In the genomic region with DNA sequence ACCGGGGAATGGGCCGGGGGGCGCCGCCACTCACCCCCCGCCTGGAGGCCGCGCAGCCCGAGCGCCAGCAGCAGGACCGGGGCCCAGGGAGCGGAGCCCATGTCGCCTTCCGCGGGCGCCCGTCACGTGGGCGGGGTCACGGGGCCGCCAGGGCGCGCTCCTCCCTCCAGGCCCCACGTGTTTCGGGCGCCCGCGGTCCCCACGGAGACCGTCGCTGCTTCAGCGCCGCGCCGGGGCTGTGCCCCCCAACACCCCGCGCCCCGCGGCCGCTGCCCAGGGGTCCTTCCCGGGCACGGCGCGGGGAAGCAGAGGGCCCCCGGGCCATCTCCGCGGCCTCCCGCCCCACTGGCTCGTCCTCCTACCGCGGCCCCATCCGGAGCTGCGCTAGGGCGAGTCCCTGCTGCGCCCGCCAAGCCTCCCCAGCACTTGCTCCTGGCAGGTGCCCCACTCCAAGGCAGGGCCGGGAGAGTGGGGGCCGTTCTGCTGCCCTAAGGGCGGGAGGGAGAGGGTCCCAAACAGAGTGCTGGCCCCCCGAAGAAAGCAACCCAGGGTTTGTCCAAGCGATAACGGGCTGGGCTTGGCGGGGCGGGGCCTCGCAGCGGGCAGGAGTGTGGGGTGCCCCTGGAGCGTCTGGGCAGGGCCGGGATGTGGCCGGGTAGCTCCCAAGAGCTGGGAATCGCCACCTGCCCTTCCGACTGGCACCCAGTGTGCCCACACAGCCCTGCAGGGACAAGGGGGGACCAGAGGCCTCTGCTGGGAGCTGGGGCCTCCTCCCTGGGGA, we compare ENCODE assay signal across 8 cellular contexts. TPM values are rescaled to one million over a fixed set of nuclear protein-coding genes. Genes with fewer than 3 reads are reported as not detected.
DNase-seq lines count a peak whose midpoint lies in the region; ATAC-seq, FAIRE-seq and TF ChIP-seq lines count a peak whose summit lies in the region.

TSS of gene DPP7 (minus strand) at position 121 of the 781 bp plus-strand sequence. CDS start at position 101, 20 bp downstream.

- POLR2A ChIA-PET in activated naive CD8-positive, alpha-beta T cell treated with anti-CD3 and anti-CD28 coated beads, Interleukin-2, amount 10 ng/mL, durations not matched to agents 7 days and 5 days (lab: Charles Lee): interaction anchor here (0.7 to 3.6 kb wide), 11 partner anchors 15 to 126 kb away, joined by 3 to 28 read pairs (median 7); partner anchors contain the start of genes ANAPC2, MAN1B1, RNF224 and SAPCD2

- peak in 1 of 12 donors; percentile 5 for TF ChIP-seq CTCF in heart left ventricle (IDR thresholded peaks at IDR 0.05)
- no peak for TF ChIP-seq CTCF in psoas muscle (IDR thresholded peaks at IDR 0.05)
- no peak for TF ChIP-seq CTCF in upper lobe of right lung (IDR thresholded peaks at IDR 0.05)

- H3K27ac ChIP-seq in BLaER1 treated with 17β-estradiol and CSF1 and Interleukin-3, amounts not matched to agents 10 nM and 100 nM: peak within 1 kb of the TSS; percentile 66 to 86 (median 79); a peak in 21 of 22 replicates
- H3K27ac ChIP-seq in heart left ventricle: peak within 1 kb of the TSS; percentile 49 to 90 (median 72)
- peak within 1 kb of the TSS; percentile 49 for H3K27ac ChIP-seq in psoas muscle
- H3K27ac ChIP-seq in upper lobe of right lung: peak within 1 kb of the TSS; percentile 58

- peaks cover 3% of the 10 kb centered on the region for H3K36me3 Mint-ChIP-seq in activated naive CD8-positive, alpha-beta T cell treated with anti-CD3 and anti-CD28 coated beads, Interleukin-2, amount 10 ng/mL, durations not matched to agents 7 days and 5 days

- peak within 1 kb of the TSS; percentile 51 to 80 (median 72) for H3K4me3 ChIP-seq in BLaER1 treated with 17β-estradiol and CSF1 and Interleukin-3, amounts not matched to agents 10 nM and 100 nM
- H3K4me3 ChIP-seq in heart left ventricle (peak within 1 kb of the TSS; percentile 56 to 94 (median 78)), psoas muscle (peak within 1 kb of the TSS; percentile 81), upper lobe of right lung (peak within 1 kb of the TSS; percentile 78)

- ATAC-seq in GM19324 (IDR thresholded peaks at IDR 0.05; ENCODE audit: low FRiP score, unreplicated experiment) (peak; percentile 79), heart left ventricle (peak; percentile 11 to 84 (median 80)), psoas muscle (peak; percentile 83 to 95 (median 92)), upper lobe of right lung (peak; percentile 93)
- peak; percentile 89 for ATAC-seq in activated naive CD8-positive, alpha-beta T cell treated with anti-CD3 and anti-CD28 coated beads, Interleukin-2, amount 10 ng/mL, durations not matched to agents 7 days and 5 days (ENCODE audit: low read depth)

- peak; percentile 48 for DNase-seq in HTR-8/SVneo (ENCODE audit: insufficient read length, low spot score)
- peak; percentile 51 for DNase-seq in SKM-1 treated with dmso at 0.1 percent for 144 hours (lab: John Stamatoyannopoulos, UW; ENCODE audit: unreplicated experiment)
- DNase-seq in activated naive CD8-positive, alpha-beta T cell treated with anti-CD3 and anti-CD28 coated beads, Interleukin-2, amount 10 ng/mL, durations not matched to agents 7 days and 5 days: peak; percentile 91
- peak; percentile 78 to 87 (median 85) for DNase-seq in heart left ventricle
- DNase-seq in psoas muscle: peak; percentile 77 to 87
- DNase-seq in upper lobe of right lung: peak; percentile 90

- TF ChIP-seq POLR2A in heart left ventricle (IDR thresholded peaks at IDR 0.05): peak in 1 of 2 donors; percentile 50

- peaks cover 34 to 37% (median 35%) of the 10 kb centered on the region in 11 experiments for H3K36me3 ChIP-seq in BLaER1 treated with 17β-estradiol and CSF1 and Interleukin-3, amounts not matched to agents 10 nM and 100 nM
- H3K36me3 ChIP-seq in heart left ventricle: peaks cover 0 to 34% (median 18%) of the 10 kb centered on the region in 9 donors
- H3K36me3 ChIP-seq in psoas muscle (ENCODE audit: insufficient read depth in 1 of 2, low read depth in 1 of 2): peaks cover 0 to 30% of the 10 kb centered on the region in 2 donors
- peaks cover 18% of the 10 kb centered on the region for H3K36me3 ChIP-seq in upper lobe of right lung

- peaks cover 17 to 65% (median 63%) of the 10 kb centered on the region in 10 experiments for H3K4me1 ChIP-seq in BLaER1 treated with 17β-estradiol and CSF1 and Interleukin-3, amounts not matched to agents 10 nM and 100 nM
- H3K4me1 ChIP-seq in heart left ventricle (peaks cover 0 to 45% (median 23%) of the 10 kb centered on the region in 12 donors), psoas muscle (peaks cover 5% of the 10 kb centered on the region), upper lobe of right lung (peaks cover 7% of the 10 kb centered on the region)

- peaks cover 3% of the 10 kb centered on the region for H3K4me1 Mint-ChIP-seq in activated naive CD8-positive, alpha-beta T cell treated with anti-CD3 and anti-CD28 coated beads, Interleukin-2, amount 10 ng/mL, durations not matched to agents 7 days and 5 days

- no peaks in the 10 kb centered on the region for H3K27me3 ChIP-seq in BLaER1 treated with 17β-estradiol and CSF1 and Interleukin-3, amounts not matched to agents 10 nM and 100 nM
- H3K27me3 ChIP-seq in heart left ventricle (no peaks in the 10 kb centered on the region), psoas muscle (ENCODE audit: insufficient read depth in 3 of 3, low read length in 2 of 3) (no peaks in the 10 kb centered on the region), upper lobe of right lung (no peaks in the 10 kb centered on the region)

- intact Hi-C loops in heart left ventricle (cut with DNase I) (loop anchor here in 2 of 10 donors (5.0 to 10.0 kb wide), 3 partner anchors 70 to 122 kb away; partner anchors contain the start of genes ANAPC2 (in 1 of the 2), CYSRT1 (in 1 of the 2), RNF224 (in 1 of the 2) and SSNA1 (in 1 of the 2)), psoas muscle (cut with DNase I) (no loop called here), upper lobe of right lung (cut with DNase I) (loop anchor here (5.0 kb wide), 1 partner anchor 112 kb away; the partner anchor contains the start of genes CYSRT1 and RNF224)

- H3K27me3 Mint-ChIP-seq in activated naive CD8-positive, alpha-beta T cell treated with anti-CD3 and anti-CD28 coated beads, Interleukin-2, amount 10 ng/mL, durations not matched to agents 7 days and 5 days: no peaks in the 10 kb centered on the region

- peak within 1 kb of the TSS; percentile 74 for H3K4me3 Mint-ChIP-seq in activated naive CD8-positive, alpha-beta T cell treated with anti-CD3 and anti-CD28 coated beads, Interleukin-2, amount 10 ng/mL, durations not matched to agents 7 days and 5 days

- H3K9me3 ChIP-seq in BLaER1 treated with 17β-estradiol and CSF1 and Interleukin-3, amounts not matched to agents 10 nM and 100 nM (replicated peaks in 1 of 11): no peaks in the 10 kb centered on the region
- H3K9me3 ChIP-seq in heart left ventricle (no peaks in the 10 kb centered on the region), psoas muscle (no peaks in the 10 kb centered on the region), upper lobe of right lung (no peaks in the 10 kb centered on the region)

- no peak for FAIRE-seq in HTR-8/SVneo (lab: Jason Lieb, UNC)

- 6 to 18% (median 8%) methylated on average over 26 to 70 of the region's 70 CpGs; no CpG with 5 or more reads in 1 of the 4 donors for WGBS in heart left ventricle, 4 donors
- 3 to 8% (median 4%) methylated on average over 47 to 70 of the region's 70 CpGs for WGBS in psoas muscle, 3 donors

- H3K27ac Mint-ChIP-seq in activated naive CD8-positive, alpha-beta T cell treated with anti-CD3 and anti-CD28 coated beads, Interleukin-2, amount 10 ng/mL, durations not matched to agents 7 days and 5 days: peak within 1 kb of the TSS; percentile 52

- H3K4me2 ChIP-seq in BLaER1 treated with 17β-estradiol and CSF1 and Interleukin-3, amounts not matched to agents 10 nM and 100 nM: peak within 1 kb of the TSS; percentile 93 to 98 (median 96)

- peak within 1 kb of the TSS; percentile 78 to 89 (median 83) for H3K9ac ChIP-seq in BLaER1 treated with 17β-estradiol and CSF1 and Interleukin-3, amounts not matched to agents 10 nM and 100 nM

- peaks cover 27 to 38% (median 32%) of the 10 kb centered on the region in 11 experiments; a peak in 21 of 22 replicates for H4K20me1 ChIP-seq in BLaER1 treated with 17β-estradiol and CSF1 and Interleukin-3, amounts not matched to agents 10 nM and 100 nM

- H3K9me3 Mint-ChIP-seq in activated naive CD8-positive, alpha-beta T cell treated with anti-CD3 and anti-CD28 coated beads, Interleukin-2, amount 10 ng/mL, durations not matched to agents 7 days and 5 days: no peaks in the 10 kb centered on the region

RNA-seq across cellular contexts. Expression of gene DPP7, which starts in this region (rescaled TPM):
- total RNA-seq in activated naive CD8-positive, alpha-beta T cell treated with anti-CD3 and anti-CD28 coated beads, Interleukin-2, amount 10 ng/mL, durations not matched to agents 7 days and 5 days: 100 to 1,000 TPM; 314 to 322 TPM
- total RNA-seq in heart left ventricle: 100 to 1,000 TPM in 8 of 9 donors, 10 to 100 TPM in 1; 96.6 to 137 (median 119) TPM
- 100 to 1,000 TPM; 112 to 260 TPM for polyA plus RNA-seq in heart left ventricle
- 10 to 100 TPM; 43.2 to 75.3 (median 67.5) TPM for total RNA-seq in psoas muscle
- polyA plus RNA-seq in psoas muscle: 10 to 100 TPM; 34.8 to 67.7 (median 61.3) TPM
- total RNA-seq in upper lobe of right lung: 183 TPM

Comparison
In these comparisons a context has a peak if more than half of its experiments do, and no peak if none do; other contexts are left out.
1. Peak in every context shown above with its lines: DNase-seq, ATAC-seq, H3K4me3 ChIP-seq and H3K27ac ChIP-seq.